1 cellular context compared by ENCODE assay signal in the genomic region with DNA sequence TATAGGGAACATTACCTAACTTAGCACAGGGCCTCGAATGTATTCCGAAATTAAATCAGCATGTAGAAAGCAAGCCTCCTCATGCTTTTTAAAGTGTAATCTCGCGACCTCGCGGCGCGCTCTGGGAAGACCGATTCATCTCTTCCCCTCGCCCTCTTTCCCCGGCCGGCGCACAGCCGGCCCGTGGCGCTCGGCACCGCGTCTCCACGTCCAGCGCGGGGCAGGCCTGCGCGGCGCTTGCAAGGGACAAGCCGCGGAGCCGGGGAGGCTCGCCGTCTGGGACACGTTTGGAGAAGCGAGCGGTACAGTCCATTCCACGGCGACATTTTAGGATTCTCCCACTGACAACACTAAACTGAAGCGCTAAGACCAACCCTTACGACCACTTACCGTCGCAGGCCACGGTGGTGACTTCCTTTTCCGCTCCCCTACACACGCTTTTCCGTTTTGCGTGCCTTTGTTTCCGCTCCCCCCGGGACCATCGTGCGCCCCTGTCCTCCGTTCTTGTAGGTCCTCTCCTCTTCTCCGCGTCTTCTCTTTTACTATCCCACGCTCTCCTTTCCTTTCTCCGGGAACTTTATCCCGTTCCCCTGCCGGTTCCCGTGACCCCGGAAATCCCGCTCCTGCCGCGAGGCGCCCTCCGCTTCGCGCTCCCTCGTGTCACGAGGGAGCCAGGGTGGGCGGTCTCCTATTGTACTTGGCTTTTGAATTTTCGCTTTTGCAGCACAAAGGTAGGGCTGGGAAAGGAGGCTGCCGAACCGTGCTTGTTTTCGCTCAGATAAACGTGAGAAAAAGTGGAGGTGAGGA.
TF ChIP-seq lines count a peak whose summit lies in the region.

A gene with protein sequence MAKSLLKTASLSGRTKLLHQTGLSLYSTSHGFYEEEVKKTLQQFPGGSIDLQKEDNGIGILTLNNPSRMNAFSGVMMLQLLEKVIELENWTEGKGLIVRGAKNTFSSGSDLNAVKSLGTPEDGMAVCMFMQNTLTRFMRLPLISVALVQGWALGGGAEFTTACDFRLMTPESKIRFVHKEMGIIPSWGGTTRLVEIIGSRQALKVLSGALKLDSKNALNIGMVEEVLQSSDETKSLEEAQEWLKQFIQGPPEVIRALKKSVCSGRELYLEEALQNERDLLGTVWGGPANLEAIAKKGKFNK (minus strand): TSS at position 664 of the 807 bp plus-strand sequence. CDS start 12,581 bp downstream, outside the sequence.

TF ChIP-seq in HepG2, 621 proteins besides CTCF, POLR2A, EP300 and RAD21 (continued from another document and continues in another):
- TF ChIP-seq BHLHE40 (IDR thresholded peaks at IDR 0.05; ENCODE audit: low read length), result no peak; the same call in 1 of the 2 replicates
- TF ChIP-seq GATA4 (IDR thresholded peaks at IDR 0.05; ENCODE audit: borderline replicate concordance, low read depth), result peak; percentile 52; the same call in 1 of the 2 replicates
- peak; percentile 64; the same call in 1 of the 2 replicates for TF ChIP-seq ZSCAN22 (CRISPR knock-in tag; IDR thresholded peaks at IDR 0.05)
- TF ChIP-seq, protein P1, sequence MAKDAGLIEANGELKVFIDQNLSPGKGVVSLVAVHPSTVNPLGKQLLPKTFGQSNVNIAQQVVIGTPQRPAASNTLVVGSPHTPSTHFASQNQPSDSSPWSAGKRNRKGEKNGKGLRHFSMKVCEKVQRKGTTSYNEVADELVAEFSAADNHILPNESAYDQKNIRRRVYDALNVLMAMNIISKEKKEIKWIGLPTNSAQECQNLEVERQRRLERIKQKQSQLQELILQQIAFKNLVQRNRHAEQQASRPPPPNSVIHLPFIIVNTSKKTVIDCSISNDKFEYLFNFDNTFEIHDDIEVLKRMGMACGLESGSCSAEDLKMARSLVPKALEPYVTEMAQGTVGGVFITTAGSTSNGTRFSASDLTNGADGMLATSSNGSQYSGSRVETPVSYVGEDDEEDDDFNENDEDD (CRISPR knock-in tag; IDR thresholded peaks at IDR 0.05; ENCODE audit: borderline replicate concordance), result peak; percentile 84
- 0 out of 2 replicates have a peak, but pooled peaks have one; percentile 16 for TF ChIP-seq GTF2F1 (IDR thresholded peaks at IDR 0.05; ENCODE audit: low read length)
- TF ChIP-seq U2AF1 (optimal IDR thresholded peaks at IDR 0.05; ENCODE audit: low read depth, low read length), result peak; percentile 95
- TF ChIP-seq, protein P2, sequence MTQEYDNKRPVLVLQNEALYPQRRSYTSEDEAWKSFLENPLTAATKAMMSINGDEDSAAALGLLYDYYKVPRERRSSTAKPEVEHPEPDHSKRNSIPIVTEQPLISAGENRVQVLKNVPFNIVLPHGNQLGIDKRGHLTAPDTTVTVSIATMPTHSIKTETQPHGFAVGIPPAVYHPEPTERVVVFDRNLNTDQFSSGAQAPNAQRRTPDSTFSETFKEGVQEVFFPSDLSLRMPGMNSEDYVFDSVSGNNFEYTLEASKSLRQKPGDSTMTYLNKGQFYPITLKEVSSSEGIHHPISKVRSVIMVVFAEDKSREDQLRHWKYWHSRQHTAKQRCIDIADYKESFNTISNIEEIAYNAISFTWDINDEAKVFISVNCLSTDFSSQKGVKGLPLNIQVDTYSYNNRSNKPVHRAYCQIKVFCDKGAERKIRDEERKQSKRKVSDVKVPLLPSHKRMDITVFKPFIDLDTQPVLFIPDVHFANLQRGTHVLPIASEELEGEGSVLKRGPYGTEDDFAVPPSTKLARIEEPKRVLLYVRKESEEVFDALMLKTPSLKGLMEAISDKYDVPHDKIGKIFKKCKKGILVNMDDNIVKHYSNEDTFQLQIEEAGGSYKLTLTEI (CRISPR knock-in tag; conservative IDR thresholded peaks at IDR 0.05), result no peak
- TF ChIP-seq ZNF570 (CRISPR knock-in tag; IDR thresholded peaks at IDR 0.05; ENCODE audit: borderline replicate concordance), result peak; percentile 96; the same call in 1 of the 2 replicates
- TF ChIP-seq KDM2A (CRISPR knock-in tag; IDR thresholded peaks at IDR 0.05; ENCODE audit: borderline replicate concordance, low read depth), result peak; percentile 96
- no peak for TF ChIP-seq HMGA1 (CRISPR knock-in tag; conservative IDR thresholded peaks at IDR 0.05)
- TF ChIP-seq ZFP82 (CRISPR knock-in tag; IDR thresholded peaks at IDR 0.05; ENCODE audit: borderline replicate concordance), result 0 out of 2 replicates have a peak, but pooled peaks have one; percentile 30
- TF ChIP-seq SNAI1 (CRISPR knock-in tag; IDR thresholded peaks at IDR 0.05; ENCODE audit: borderline replicate concordance), result peak; percentile 58
- TF ChIP-seq, protein P3, sequence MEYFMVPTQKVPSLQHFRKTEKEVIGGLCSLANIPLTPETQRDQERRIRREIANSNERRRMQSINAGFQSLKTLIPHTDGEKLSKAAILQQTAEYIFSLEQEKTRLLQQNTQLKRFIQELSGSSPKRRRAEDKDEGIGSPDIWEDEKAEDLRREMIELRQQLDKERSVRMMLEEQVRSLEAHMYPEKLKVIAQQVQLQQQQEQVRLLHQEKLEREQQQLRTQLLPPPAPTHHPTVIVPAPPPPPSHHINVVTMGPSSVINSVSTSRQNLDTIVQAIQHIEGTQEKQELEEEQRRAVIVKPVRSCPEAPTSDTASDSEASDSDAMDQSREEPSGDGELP (IDR thresholded peaks at IDR 0.05; ENCODE audit: borderline replicate concordance, low read depth), result no peak; the same call in 1 of the 2 replicates
- TF ChIP-seq SCMH1 (CRISPR knock-in tag; IDR thresholded peaks at IDR 0.05; ENCODE audit: borderline replicate concordance), result no peak
- peak; percentile 93 for TF ChIP-seq ZNF547 (CRISPR knock-in tag; IDR thresholded peaks at IDR 0.05)
- TF ChIP-seq ZNF34 (CRISPR knock-in tag; IDR thresholded peaks at IDR 0.05; ENCODE audit: borderline replicate concordance), result peak; percentile 76; the same call in 1 of the 2 replicates
- TF ChIP-seq ZNF510 (CRISPR knock-in tag; IDR thresholded peaks at IDR 0.05; ENCODE audit: low read depth), result peak; percentile 26; the same call in 1 of the 2 replicates
- TF ChIP-seq, protein P4, sequence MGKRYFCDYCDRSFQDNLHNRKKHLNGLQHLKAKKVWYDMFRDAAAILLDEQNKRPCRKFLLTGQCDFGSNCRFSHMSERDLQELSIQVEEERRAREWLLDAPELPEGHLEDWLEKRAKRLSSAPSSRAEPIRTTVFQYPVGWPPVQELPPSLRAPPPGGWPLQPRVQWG (CRISPR knock-in tag; IDR thresholded peaks at IDR 0.05; ENCODE audit: borderline replicate concordance, low read depth), result no peak
- TF ChIP-seq, protein P5, sequence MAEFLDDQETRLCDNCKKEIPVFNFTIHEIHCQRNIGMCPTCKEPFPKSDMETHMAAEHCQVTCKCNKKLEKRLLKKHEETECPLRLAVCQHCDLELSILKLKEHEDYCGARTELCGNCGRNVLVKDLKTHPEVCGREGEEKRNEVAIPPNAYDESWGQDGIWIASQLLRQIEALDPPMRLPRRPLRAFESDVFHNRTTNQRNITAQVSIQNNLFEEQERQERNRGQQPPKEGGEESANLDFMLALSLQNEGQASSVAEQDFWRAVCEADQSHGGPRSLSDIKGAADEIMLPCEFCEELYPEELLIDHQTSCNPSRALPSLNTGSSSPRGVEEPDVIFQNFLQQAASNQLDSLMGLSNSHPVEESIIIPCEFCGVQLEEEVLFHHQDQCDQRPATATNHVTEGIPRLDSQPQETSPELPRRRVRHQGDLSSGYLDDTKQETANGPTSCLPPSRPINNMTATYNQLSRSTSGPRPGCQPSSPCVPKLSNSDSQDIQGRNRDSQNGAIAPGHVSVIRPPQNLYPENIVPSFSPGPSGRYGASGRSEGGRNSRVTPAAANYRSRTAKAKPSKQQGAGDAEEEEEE (CRISPR knock-in tag; IDR thresholded peaks at IDR 0.05; ENCODE audit: borderline replicate concordance), result no peak
- TF ChIP-seq, protein P6, sequence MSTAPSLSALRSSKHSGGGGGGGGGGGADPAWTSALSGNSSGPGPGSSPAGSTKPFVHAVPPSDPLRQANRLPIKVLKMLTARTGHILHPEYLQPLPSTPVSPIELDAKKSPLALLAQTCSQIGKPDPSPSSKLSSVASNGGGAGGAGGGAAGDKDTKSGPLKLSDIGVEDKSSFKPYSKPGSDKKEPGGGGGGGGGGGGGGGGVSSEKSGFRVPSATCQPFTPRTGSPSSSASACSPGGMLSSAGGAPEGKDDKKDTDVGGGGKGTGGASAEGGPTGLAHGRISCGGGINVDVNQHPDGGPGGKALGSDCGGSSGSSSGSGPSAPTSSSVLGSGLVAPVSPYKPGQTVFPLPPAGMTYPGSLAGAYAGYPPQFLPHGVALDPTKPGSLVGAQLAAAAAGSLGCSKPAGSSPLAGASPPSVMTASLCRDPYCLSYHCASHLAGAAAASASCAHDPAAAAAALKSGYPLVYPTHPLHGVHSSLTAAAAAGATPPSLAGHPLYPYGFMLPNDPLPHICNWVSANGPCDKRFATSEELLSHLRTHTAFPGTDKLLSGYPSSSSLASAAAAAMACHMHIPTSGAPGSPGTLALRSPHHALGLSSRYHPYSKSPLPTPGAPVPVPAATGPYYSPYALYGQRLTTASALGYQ (CRISPR knock-in tag; IDR thresholded peaks at IDR 0.05), result peak; percentile 36
- TF ChIP-seq MIER2 (CRISPR knock-in tag; IDR thresholded peaks at IDR 0.05), result 0 out of 2 replicates have a peak, but pooled peaks have one; percentile 39
- TF ChIP-seq TBP (CRISPR knock-in tag; IDR thresholded peaks at IDR 0.05), result no peak
- TF ChIP-seq FOXK1 (CRISPR knock-in tag; IDR thresholded peaks at IDR 0.05; ENCODE audit: borderline replicate concordance, low read depth), result peak; percentile 55
- TF ChIP-seq FOXP1 (IDR thresholded peaks at IDR 0.05), result no peak
- peak; percentile 24; the same call in 1 of the 2 replicates for TF ChIP-seq FOXP1 (CRISPR knock-in tag; IDR thresholded peaks at IDR 0.05)
- TF ChIP-seq ZNF75D (CRISPR knock-in tag; IDR thresholded peaks at IDR 0.05; ENCODE audit: borderline replicate concordance), result no peak
- TF ChIP-seq HMG20B (CRISPR knock-in tag; conservative IDR thresholded peaks at IDR 0.05), result peak; percentile 10; the same call in 1 of the 2 replicates
- TF ChIP-seq, protein P7, sequence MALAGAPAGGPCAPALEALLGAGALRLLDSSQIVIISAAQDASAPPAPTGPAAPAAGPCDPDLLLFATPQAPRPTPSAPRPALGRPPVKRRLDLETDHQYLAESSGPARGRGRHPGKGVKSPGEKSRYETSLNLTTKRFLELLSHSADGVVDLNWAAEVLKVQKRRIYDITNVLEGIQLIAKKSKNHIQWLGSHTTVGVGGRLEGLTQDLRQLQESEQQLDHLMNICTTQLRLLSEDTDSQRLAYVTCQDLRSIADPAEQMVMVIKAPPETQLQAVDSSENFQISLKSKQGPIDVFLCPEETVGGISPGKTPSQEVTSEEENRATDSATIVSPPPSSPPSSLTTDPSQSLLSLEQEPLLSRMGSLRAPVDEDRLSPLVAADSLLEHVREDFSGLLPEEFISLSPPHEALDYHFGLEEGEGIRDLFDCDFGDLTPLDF (CRISPR knock-in tag; IDR thresholded peaks at IDR 0.05), result peak; percentile 61; the same call in 1 of the 2 replicates
- TF ChIP-seq FOXM1 (CRISPR knock-in tag; IDR thresholded peaks at IDR 0.05), result no peak
- no peak for TF ChIP-seq RAD51 (IDR thresholded peaks at IDR 0.05; ENCODE audit: borderline replicate concordance)
- TF ChIP-seq SP2 (CRISPR knock-in tag; IDR thresholded peaks at IDR 0.05), result peak; percentile 60
- TF ChIP-seq, protein P8, sequence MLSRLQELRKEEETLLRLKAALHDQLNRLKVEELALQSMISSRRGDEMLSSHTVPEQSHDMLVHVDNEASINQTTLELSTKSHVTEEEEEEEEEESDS (CRISPR knock-in tag; IDR thresholded peaks at IDR 0.05; ENCODE audit: borderline replicate concordance), result no peak
- no peak for TF ChIP-seq IKZF1 (IDR thresholded peaks at IDR 0.05)
- no peak for TF ChIP-seq ZNF282 (IDR thresholded peaks at IDR 0.05; ENCODE audit: partially characterized antibody)
- 0 out of 2 replicates have a peak, but pooled peaks have one; percentile 46 for TF ChIP-seq KLF15 (CRISPR knock-in tag; IDR thresholded peaks at IDR 0.05; ENCODE audit: borderline replicate concordance)
- TF ChIP-seq, protein P9, sequence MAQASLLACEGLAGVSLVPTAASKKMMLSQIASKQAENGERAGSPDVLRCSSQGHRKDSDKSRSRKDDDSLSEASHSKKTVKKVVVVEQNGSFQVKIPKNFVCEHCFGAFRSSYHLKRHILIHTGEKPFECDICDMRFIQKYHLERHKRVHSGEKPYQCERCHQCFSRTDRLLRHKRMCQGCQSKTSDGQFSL (CRISPR knock-in tag; IDR thresholded peaks at IDR 0.05), result peak; percentile 55; the same call in 1 of the 2 replicates
- TF ChIP-seq, protein P10, sequence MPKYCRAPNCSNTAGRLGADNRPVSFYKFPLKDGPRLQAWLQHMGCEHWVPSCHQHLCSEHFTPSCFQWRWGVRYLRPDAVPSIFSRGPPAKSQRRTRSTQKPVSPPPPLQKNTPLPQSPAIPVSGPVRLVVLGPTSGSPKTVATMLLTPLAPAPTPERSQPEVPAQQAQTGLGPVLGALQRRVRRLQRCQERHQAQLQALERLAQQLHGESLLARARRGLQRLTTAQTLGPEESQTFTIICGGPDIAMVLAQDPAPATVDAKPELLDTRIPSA (CRISPR knock-in tag; IDR thresholded peaks at IDR 0.05; ENCODE audit: borderline replicate concordance), result no peak
- peak; percentile 78; the same call in 1 of the 2 replicates for TF ChIP-seq DR1 (CRISPR knock-in tag; IDR thresholded peaks at IDR 0.05)
- peak; percentile 90 for TF ChIP-seq BRD4 (CRISPR knock-in tag; IDR thresholded peaks at IDR 0.05)
